ENCODE assay signal across 8 cellular contexts in genomic region chr7:100088621-100089457, GRCh38. TPM values are rescaled to one million over a fixed set of nuclear protein-coding genes. Genes with fewer than 3 reads are reported as not detected.
DNase-seq lines count a peak whose midpoint lies in the region; ATAC-seq and TF ChIP-seq lines count a peak whose summit lies in the region.

COPS6 (plus strand) TSS chr7:100088969; CDS start chr7:100088991, 22 bp downstream.

- H3K27ac Mint-ChIP-seq in T-helper 1 cell treated with Interleukin-12 subunit alpha and Interleukin-12 subunit beta and Interleukin-4 antibody, amounts not matched to agents 30 μg/mL and 1 μg/mL, for 36 hours, result peak within 1 kb of the TSS; percentile 92

- DNase-seq in GM20000 (ENCODE audit: low spot score) (peak; percentile 91), MV-4-11 (lab: John Stamatoyannopoulos, UW) (peak; percentile 49), amygdala (lab: John Stamatoyannopoulos, UW) (peak in 52 of 56 donors; percentile 8 to 85 (median 64)), left ventricle myocardium inferior (peak; percentile 90), prostate gland (ENCODE audit: low spot score) (peak; percentile 72), upper lobe of left lung (peak; percentile 78 to 98)

- H3K9me3 ChIP-seq in left ventricle myocardium inferior (replicated peaks), result no peaks in the 10 kb centered on the region
- H3K9me3 ChIP-seq in prostate gland, result no peaks in the 10 kb centered on the region
- no peaks in the 10 kb centered on the region for H3K9me3 ChIP-seq in upper lobe of left lung

- H3K27ac ChIP-seq in C4-2B (peak within 1 kb of the TSS; percentile 84), left ventricle myocardium inferior (replicated peaks) (peak within 1 kb of the TSS; percentile 95), prostate gland (peak within 1 kb of the TSS; percentile 83 to 86), upper lobe of left lung (peak within 1 kb of the TSS; percentile 79 to 90 (median 84))

- under 1% methylated on average over 67 of the region's 68 CpGs for WGBS in prostate gland
- WGBS in upper lobe of left lung, 2 donors, result 0 to 1% methylated on average over 24 to 45 of the region's 68 CpGs

- no peak for TF ChIP-seq POLR2A in prostate gland (IDR thresholded peaks at IDR 0.05)
- peak in 3 of 4 donors; percentile 42 to 93 (median 79) for TF ChIP-seq POLR2A in upper lobe of left lung (IDR thresholded peaks at IDR 0.05)

- peak within 1 kb of the TSS; percentile 89 for H3K4me3 Mint-ChIP-seq in T-helper 1 cell treated with Interleukin-12 subunit alpha and Interleukin-12 subunit beta and Interleukin-4 antibody, amounts not matched to agents 30 μg/mL and 1 μg/mL, for 36 hours

- peak; percentile 81 to 95 for ATAC-seq in upper lobe of left lung (ENCODE audit: low FRiP score in 2 of 2)

- TF ChIP-seq CTCF in C4-2B (conservative IDR thresholded peaks at IDR 0.05) (no peak), GM20000 (IDR thresholded peaks at IDR 0.05; ENCODE audit: extremely low read depth, missing control alignments) (no peak), left ventricle myocardium inferior (IDR thresholded peaks at IDR 0.05; ENCODE audit: borderline replicate concordance) (no peak), prostate gland (IDR thresholded peaks at IDR 0.05) (peak in 2 of 4 experiments; percentile 3 to 31), upper lobe of left lung (IDR thresholded peaks at IDR 0.05) (peak in 1 of 6 experiments; percentile 28)

- peaks cover 14% of the 10 kb centered on the region for H3K4me1 Mint-ChIP-seq in T-helper 1 cell treated with Interleukin-12 subunit alpha and Interleukin-12 subunit beta and Interleukin-4 antibody, amounts not matched to agents 30 μg/mL and 1 μg/mL, for 36 hours (ENCODE audit: low read depth)

- H3K27me3 Mint-ChIP-seq in T-helper 1 cell treated with Interleukin-12 subunit alpha and Interleukin-12 subunit beta and Interleukin-4 antibody, amounts not matched to agents 30 μg/mL and 1 μg/mL, for 36 hours (ENCODE audit: low read depth), result peaks cover 6% of the 10 kb centered on the region

- H3K4me1 ChIP-seq in left ventricle myocardium inferior (peaks cover 31% of the 10 kb centered on the region), prostate gland (replicated peaks) (peaks cover 4% of the 10 kb centered on the region), upper lobe of left lung (peaks cover 12 to 21% (median 17%) of the 10 kb centered on the region in 4 donors)

- peak within 1 kb of the TSS; percentile 95 for H3K4me3 ChIP-seq in left ventricle myocardium inferior
- peak within 1 kb of the TSS; percentile 87 to 94 for H3K4me3 ChIP-seq in prostate gland
- H3K4me3 ChIP-seq in upper lobe of left lung, result peak within 1 kb of the TSS; percentile 68 to 92 (median 88)

- no peaks in the 10 kb centered on the region for H3K27me3 ChIP-seq in left ventricle myocardium inferior (ENCODE audit: low read depth)
- no peaks in the 10 kb centered on the region for H3K27me3 ChIP-seq in prostate gland (replicated peaks; ENCODE audit: insufficient read depth)
- H3K27me3 ChIP-seq in upper lobe of left lung, result no peaks in the 10 kb centered on the region

- peaks cover 36% of the 10 kb centered on the region for H3K36me3 ChIP-seq in left ventricle myocardium inferior
- H3K36me3 ChIP-seq in prostate gland, result peaks cover 0 to 27% of the 10 kb centered on the region in 2 donors
- peaks cover 26 to 34% (median 33%) of the 10 kb centered on the region in 4 donors for H3K36me3 ChIP-seq in upper lobe of left lung

- no peaks in the 10 kb centered on the region for H3K9me3 Mint-ChIP-seq in T-helper 1 cell treated with Interleukin-12 subunit alpha and Interleukin-12 subunit beta and Interleukin-4 antibody, amounts not matched to agents 30 μg/mL and 1 μg/mL, for 36 hours

- H3K36me3 Mint-ChIP-seq in T-helper 1 cell treated with Interleukin-12 subunit alpha and Interleukin-12 subunit beta and Interleukin-4 antibody, amounts not matched to agents 30 μg/mL and 1 μg/mL, for 36 hours (ENCODE audit: low read depth), result peaks cover 33% of the 10 kb centered on the region

- intact Hi-C loops in left ventricle myocardium inferior (cut with micrococcal nuclease) (loop anchor here (10.0 kb wide), 1 partner anchor 94 kb away; no protein-coding TSS in a partner anchor), prostate gland (cut with DNase I) (loop anchor here (5.0 kb wide), 1 partner anchor 38 kb away; the partner anchor contains the start of gene MBLAC1)

- peak in 1 of 4 donors; percentile 39 for TF ChIP-seq EP300 in upper lobe of left lung (IDR thresholded peaks at IDR 0.05)

RNA-seq across cellular contexts. Expression of gene COPS6, which starts in this region (rescaled TPM):
- total RNA-seq in left ventricle myocardium inferior, result 114 TPM
- 10 to 100 TPM; 50.8 to 78.4 TPM for total RNA-seq in prostate gland
- total RNA-seq in upper lobe of left lung, result 100 to 1,000 TPM in 1 of 6 donors, 10 to 100 TPM in 5; 23.4 to 217 (median 53.9) TPM

Comparison
In these comparisons a context has a peak if more than half of its experiments do, and no peak if none do; other contexts are left out.
1. Peak in every context shown above with its lines: DNase-seq, ATAC-seq, H3K4me3 ChIP-seq and H3K27ac ChIP-seq.